ENCODE assay signal across 22 cellular contexts in genomic region chr19:33671211-33671610, GRCh38. TPM values are rescaled to one million over a fixed set of nuclear protein-coding genes. Genes with fewer than 3 reads are reported as not detected.
DNase-seq lines count a peak whose midpoint lies in the region; ATAC-seq, FAIRE-seq and TF ChIP-seq lines count a peak whose summit lies in the region.
"Had no signal": no experiment of that assay in that cellular context is flagged by ENCODE, and none has a peak within 500 bp of the region (broad histone marks: within the 10 kb centered on the region; RNA-seq: fewer than 3 reads in every experiment).

No MANE protein-coding gene starts in this region.

- H3K9me3 ChIP-seq in right lobe of liver (no peaks in the 10 kb centered on the region), HepG2 (ENCODE audit: low read length) (no peaks in the 10 kb centered on the region)
- H3K9me3 ChIP-seq: A549, Caco-2 had no signal

- H3K9me3 Mint-ChIP-seq in osteocyte (ENCODE audit: unreplicated experiment) = no peaks in the 10 kb centered on the region
- H3K9me3 Mint-ChIP-seq: CD4-positive, alpha-beta T cell; GM23338 had no signal

- intact Hi-C loops in right lobe of liver (cut with DNase I) = no loop called here
- intact Hi-C loops in HepG2 (cut with micrococcal nuclease; ENCODE audit: unreplicated experiment) = no loop called here

- BruUV-seq in HepG2 (replicated peaks; lab: Mats Ljungman, UMichigan) = no TSS peak

- peak; percentile 21 for DNase-seq in activated CD8-positive, alpha-beta memory T cell treated with anti-CD3 and anti-CD28 coated beads for 24 hours
- no peak for DNase-seq in activated CD8-positive, alpha-beta memory T cell treated with anti-CD3 and anti-CD28 coated beads, Interleukin-2, amount 50 U/mL, for 48 hours
- DNase-seq in right lobe of liver (peak in 2 of 3 donors; percentile 9 to 20), HepG2 (ENCODE audit: low spot score) (no peak), osteocyte (ENCODE audit: extremely low spot score, unreplicated experiment) (peak; percentile 54), superior temporal gyrus (ENCODE audit: extremely low spot score) (no peak)
- DNase-seq: AML-193; Caco-2; CD4-positive, alpha-beta T cell; HCEC 1CT; HFFc6 had no signal

- H3K27ac ChIP-seq in right lobe of liver (no peak overlapping the region), HepG2 (ENCODE audit: extremely low read length, insufficient read depth, low read length) (no peak overlapping the region)
- H3K27ac ChIP-seq: 22Rv1, A549, C4-2B had no signal

- H3K4me1 ChIP-seq in right lobe of liver (no peaks in the 10 kb centered on the region), HepG2 (ENCODE audit: insufficient read depth, low read length) (0 out of 2 replicates have a peak, but pooled peaks cover 7% of the 10 kb centered on the region)
- H3K4me1 ChIP-seq: A549, Caco-2 had no signal

- no peaks in the 10 kb centered on the region for H3K36me3 ChIP-seq in right lobe of liver
- no peaks in the 10 kb centered on the region for H3K36me3 ChIP-seq in HepG2 (replicated peaks in 1 of 2; ENCODE audit: control insufficient read depth in 1 of 2, insufficient read depth in 2 of 2, low read length in 2 of 2)

- H3K4me3 Mint-ChIP-seq in osteocyte (ENCODE audit: unreplicated experiment) = no peak overlapping the region
- H3K4me3 Mint-ChIP-seq: CD4-positive, alpha-beta T cell; GM23338; HFFc6 had no signal

- ATAC-seq in right lobe of liver (no peak), HepG2 (no peak), GM21737 (IDR thresholded peaks at IDR 0.05; ENCODE audit: unreplicated experiment) (no peak)
- ATAC-seq: A549, GM23338 had no signal

- in situ Hi-C loops in HepG2 (cut with HindIII; ENCODE audit: extremely low pct_ligation_motif_present, low pct_unique_long_range_greater_than_20kb) = no loop called here

- TF ChIP-seq EP300 in HepG2 (IDR thresholded peaks at IDR 0.05; ENCODE audit: low read depth in 2 of 2, low read length in 2 of 2) (no peak), HepG2 (CRISPR knock-in tag; IDR thresholded peaks at IDR 0.05; ENCODE audit: borderline replicate concordance) (no peak)

- no peaks in the 10 kb centered on the region for H3K4me1 Mint-ChIP-seq in osteocyte (ENCODE audit: unreplicated experiment)

- CTCF ChIA-PET in HepG2 (lab: Yijun Ruan, JAX; ENCODE audit: low intra/inter-chr PET ratio, low total read pairs) = no interaction called here

- H2AFZ ChIP-seq in HepG2 (ENCODE audit: low read length) = no peak overlapping the region
- H2AFZ ChIP-seq: GM23338 had no signal

- TF ChIP-seq RAD21 in HepG2 (CRISPR knock-in tag; IDR thresholded peaks at IDR 0.05) = no peak

- POLR2A ChIA-PET in HepG2 (lab: Yijun Ruan, JAX) = no interaction called here

- H3K27ac Mint-ChIP-seq in osteocyte (ENCODE audit: unreplicated experiment) = no peak overlapping the region
- H3K27ac Mint-ChIP-seq: CD4-positive, alpha-beta T cell; GM23338; HFFc6 had no signal

- TF ChIP-seq CTCF in right lobe of liver (IDR thresholded peaks at IDR 0.05) = no peak
- no peak for TF ChIP-seq CTCF in HepG2 (CRISPR knock-in tag; IDR thresholded peaks at IDR 0.05)
- TF ChIP-seq CTCF in osteocyte (IDR thresholded peaks at IDR 0.05) = no peak

- no peak for FAIRE-seq in HepG2 (lab: Jason Lieb, UNC)
- FAIRE-seq: D721Med, G401.6, GM12892, GM18507, H54, HTR-8/SVneo had no signal

- 54% methylated on average over 4 of the region's 5 CpGs for WGBS in right lobe of liver (ENCODE audit: insufficient coverage, low coverage, low lambda C conversion rate, missing lambda C conversion rate)
- 28% methylated on average over 5 of the region's 5 CpGs for WGBS in HepG2 (ENCODE audit: low lambda C conversion rate)

- H4K20me1 ChIP-seq in HepG2 (ENCODE audit: insufficient read depth, low read length) = no peaks in the 10 kb centered on the region

- no peaks in the 10 kb centered on the region for H3K79me2 ChIP-seq in HepG2 (ENCODE audit: insufficient read depth, low read length)

- H3K9ac ChIP-seq in HepG2 (ENCODE audit: insufficient read depth, low read depth, low read length) = no peak overlapping the region

- H3K27me3 ChIP-seq in right lobe of liver (no peaks in the 10 kb centered on the region), HepG2 (ENCODE audit: control insufficient read depth in 1 of 2, insufficient read depth in 2 of 2, low read length in 2 of 2) (peaks cover 0 to 1% of the 10 kb centered on the region in 2 experiments; a peak in 1 of 5 replicates)

- H3K27me3 Mint-ChIP-seq in osteocyte (ENCODE audit: unreplicated experiment) = no peaks in the 10 kb centered on the region

- H3K36me3 Mint-ChIP-seq in osteocyte (ENCODE audit: unreplicated experiment) = no peaks in the 10 kb centered on the region

- H3K4me3 ChIP-seq in right lobe of liver (no peak overlapping the region), HepG2 (replicated peaks in 1 of 3; ENCODE audit: insufficient read depth in 1 of 3, low read depth in 2 of 3, low read length in 3 of 3) (no peak overlapping the region)
- H3K4me3 ChIP-seq: A549, GM23338 had no signal

- TF ChIP-seq POLR2A in right lobe of liver (IDR thresholded peaks at IDR 0.05) (no peak), HepG2 (IDR thresholded peaks at IDR 0.05; ENCODE audit: insufficient read depth in 1 of 2, low read depth in 2 of 2, low read length in 2 of 2) (no peak)

- no peak overlapping the region for H3K4me2 ChIP-seq in HepG2 (ENCODE audit: low read depth, low read length)
- H3K4me2 ChIP-seq: A549, GM23338 had no signal

TF ChIP-seq in HepG2, 621 proteins besides CTCF, POLR2A, EP300 and RAD21:
- TF ChIP-seq SRF (IDR thresholded peaks at IDR 0.05; ENCODE audit: low read depth, low read length) = no peak
TF ChIP-seq in HepG2: peak in this region for 0.

RNA-seq across cellular contexts. Expression of gene CHST8, which starts 49.5 kb away (rescaled TPM):
- total RNA-seq in right lobe of liver = under 1 TPM in 2 of 6 experiments, not detected in 4; 0.12 to 0.19 TPM
- total RNA-seq in HepG2 (2016; rRNA removed; fragmentation: Illumina TruSeq; extraction: Trizol) = not detected in 2 replicates
- total RNA-seq in HepG2 (2016; cell fraction: cytosol; rRNA removed; fragmentation: Illumina TruSeq; extraction: Trizol; ENCODE audit: low read depth) = not detected in 2 replicates
- total RNA-seq in HepG2 (2016; cell fraction: insoluble cytoplasmic fraction; rRNA removed; fragmentation: Illumina TruSeq; extraction: Trizol) = not detected in 2 replicates
- not detected in 2 replicates for total RNA-seq in HepG2 (2016; cell fraction: membrane; rRNA removed; fragmentation: Illumina TruSeq; extraction: Trizol)
- not detected in 2 replicates for total RNA-seq in HepG2 (2016; cell fraction: nucleus; rRNA removed; fragmentation: Illumina TruSeq; extraction: Trizol)
- polyA plus RNA-seq in HepG2 (2011; rRNA removed) = not detected in 2 replicates
- polyA plus RNA-seq in HepG2 (2011; cell fraction: cytosol; rRNA removed) = 0.05 TPM in 1 of 2 replicates, not detected in the other
- polyA plus RNA-seq in HepG2 (2011; cell fraction: nucleus; rRNA removed) = 0.14 TPM in 1 of 2 replicates, not detected in the other
- polyA plus RNA-seq in HepG2 (2012) = not detected in 2 replicates
- not detected in 2 replicates for polyA plus RNA-seq in HepG2 (2016; cell fraction: cytosol; fragmentation: Illumina TruSeq; extraction: Trizol; ENCODE audit: low read depth)
- not detected in 2 replicates for polyA plus RNA-seq in HepG2 (2016; cell fraction: insoluble cytoplasmic fraction; fragmentation: Illumina TruSeq; extraction: Trizol; ENCODE audit: low read depth)
- not detected in 2 replicates for polyA plus RNA-seq in HepG2 (2016; cell fraction: membrane; fragmentation: Illumina TruSeq; extraction: Trizol; ENCODE audit: low read depth)
- polyA plus RNA-seq in HepG2 (2016; cell fraction: nucleus; fragmentation: Illumina TruSeq; extraction: Trizol; ENCODE audit: insufficient read depth, low read depth) = not detected in 2 replicates
- polyA minus RNA-seq in HepG2 (2011; rRNA and poly(A)+ RNA removed; ENCODE audit: low replicate concordance) = not detected in 2 replicates
- not detected in 2 replicates for polyA minus RNA-seq in HepG2 (2011; cell fraction: cytosol; rRNA and poly(A)+ RNA removed)
- not detected in 2 replicates for polyA minus RNA-seq in HepG2 (2011; cell fraction: nucleus; rRNA and poly(A)+ RNA removed)
- 0.35 TPM in 1 of 2 replicates, not detected in the other for total RNA-seq in osteocyte
- total RNA-seq: Caco-2; CD4-positive, alpha-beta T cell; HFFc6 had no signal
- polyA plus RNA-seq: A549 had no signal

Comparison
In these comparisons a context has a peak if more than half of its experiments do, and no peak if none do; other contexts are left out.
1. DNase-seq: peak in activated CD8-positive, alpha-beta memory T cell treated with anti-CD3 and anti-CD28 coated beads for 24 hours (single experiment), right lobe of liver (2 of 3) and osteocyte (single experiment); none in activated CD8-positive, alpha-beta memory T cell treated with anti-CD3 and anti-CD28 coated beads, Interleukin-2, amount 50 U/mL, for 48 hours (single experiment), HepG2 (single experiment) and superior temporal gyrus (single experiment).